21 cellular contexts compared by ENCODE assay signal in genomic region chr1:55364216-55364615, GRCh38.
"Had no signal": no experiment of that assay in that cellular context is flagged by ENCODE, and none has a peak within 500 bp of the region (broad histone marks: within the 10 kb centered on the region; RNA-seq: fewer than 3 reads in every experiment).

No MANE protein-coding gene starts in this region.

- ATAC-seq: activated CD8-positive, alpha-beta T cell treated with anti-CD3 and anti-CD28 coated beads, Interleukin-2, amount 10 ng/mL, durations not matched to agents 7 days and 5 days; activated T-cell treated with anti-CD3 and anti-CD28 coated beads, Interleukin-2, amount 50 U/mL, for 4 hours; mucosa of descending colon; naive thymus-derived CD4-positive, alpha-beta T cell; right cardiac atrium; stimulated activated naive CD8-positive, alpha-beta T cell treated with anti-CD3 and anti-CD28 coated beads, Interleukin-15, Interleukin-2, amounts not matched to agents 100 U/mL and 50 U/mL, for 24 hours had no signal

- DNase-seq: activated CD4-positive, alpha-beta T cell treated with anti-CD3 and anti-CD28 coated beads for 48 hours; activated CD4-positive, CD25-positive, alpha-beta regulatory T cell; activated CD8-positive, alpha-beta T cell treated with anti-CD3 and anti-CD28 coated beads, Interleukin-2, amount 10 ng/mL, durations not matched to agents 7 days and 5 days; activated effector memory CD4-positive, alpha-beta T cell treated with anti-CD3 and anti-CD28 coated beads, Interleukin-2, amount 50 U/mL, for 16 hours; activated naive CD4-positive, alpha-beta T cell treated with anti-CD3 and anti-CD28 coated beads, Interleukin-2, amount 50 U/mL, for 16 hours; activated T-cell treated with anti-CD3 and anti-CD28 coated beads, Interleukin-2, amount 50 U/mL, for 4 hours; cerebellar nuclear complex; cortex of kidney; erythroblast; immature natural killer cell; mesenchymal stem cell; mucosa of descending colon; naive thymus-derived CD4-positive, alpha-beta T cell; right cardiac atrium; stimulated activated naive CD8-positive, alpha-beta T cell treated with anti-CD3 and anti-CD28 coated beads, Interleukin-15, Interleukin-2, amounts not matched to agents 100 U/mL and 50 U/mL, for 24 hours; substantia nigra; uterus had no signal

- H3K4me3 ChIP-seq: ascending aorta, mucosa of descending colon, neural progenitor cell, skin epidermis, tibial nerve, uterus had no signal
